In the genomic region with DNA sequence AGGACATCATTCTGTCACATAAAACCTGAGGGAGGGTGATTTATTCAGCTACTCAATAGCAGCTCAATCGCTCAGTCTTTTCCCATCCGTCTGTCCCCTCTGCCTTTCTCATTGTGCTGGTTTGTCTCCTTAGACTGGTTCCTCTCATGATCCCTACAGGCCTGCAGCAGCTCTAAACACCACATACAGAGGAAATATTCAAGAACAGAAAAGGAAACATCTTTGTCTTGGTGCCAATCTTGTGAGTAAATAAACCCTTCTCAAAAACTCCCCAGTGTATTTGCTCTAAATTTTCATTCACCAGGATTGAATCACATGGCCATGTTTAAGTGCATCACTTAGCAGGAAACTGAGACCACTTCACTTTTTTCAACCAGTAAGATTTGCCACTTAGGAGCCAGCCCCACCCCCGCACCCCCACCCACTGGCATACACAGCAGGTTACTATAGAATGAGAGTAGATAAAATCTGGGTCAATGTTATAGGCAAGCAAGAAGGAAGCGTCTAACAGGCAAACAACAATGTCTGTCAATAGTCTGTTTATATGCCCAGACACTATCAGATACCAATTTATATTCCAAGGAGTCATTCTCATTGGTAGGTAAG, we compare ENCODE assay signal across 1 cellular context.
TF ChIP-seq lines count a peak whose summit lies in the region.

No MANE protein-coding gene starts in this region.

TF ChIP-seq in WTC11, 78 proteins besides CTCF, POLR2A, EP300 and RAD21 (continued from another document):
- TF ChIP-seq KAT7 (CRISPR knock-in tag; IDR thresholded peaks at IDR 0.05; ENCODE audit: borderline replicate concordance) = no peak
- TF ChIP-seq NR2C2 (CRISPR knock-in tag; IDR thresholded peaks at IDR 0.05) = no peak
- no peak for TF ChIP-seq ZNF121 (CRISPR knock-in tag; IDR thresholded peaks at IDR 0.05)
- no peak for TF ChIP-seq FOXJ3 (CRISPR knock-in tag; IDR thresholded peaks at IDR 0.05; ENCODE audit: borderline replicate concordance)
- TF ChIP-seq EMX1 (CRISPR knock-in tag; IDR thresholded peaks at IDR 0.05) = no peak
- TF ChIP-seq ETV6 (CRISPR knock-in tag; IDR thresholded peaks at IDR 0.05) = no peak
- TF ChIP-seq, protein P1, sequence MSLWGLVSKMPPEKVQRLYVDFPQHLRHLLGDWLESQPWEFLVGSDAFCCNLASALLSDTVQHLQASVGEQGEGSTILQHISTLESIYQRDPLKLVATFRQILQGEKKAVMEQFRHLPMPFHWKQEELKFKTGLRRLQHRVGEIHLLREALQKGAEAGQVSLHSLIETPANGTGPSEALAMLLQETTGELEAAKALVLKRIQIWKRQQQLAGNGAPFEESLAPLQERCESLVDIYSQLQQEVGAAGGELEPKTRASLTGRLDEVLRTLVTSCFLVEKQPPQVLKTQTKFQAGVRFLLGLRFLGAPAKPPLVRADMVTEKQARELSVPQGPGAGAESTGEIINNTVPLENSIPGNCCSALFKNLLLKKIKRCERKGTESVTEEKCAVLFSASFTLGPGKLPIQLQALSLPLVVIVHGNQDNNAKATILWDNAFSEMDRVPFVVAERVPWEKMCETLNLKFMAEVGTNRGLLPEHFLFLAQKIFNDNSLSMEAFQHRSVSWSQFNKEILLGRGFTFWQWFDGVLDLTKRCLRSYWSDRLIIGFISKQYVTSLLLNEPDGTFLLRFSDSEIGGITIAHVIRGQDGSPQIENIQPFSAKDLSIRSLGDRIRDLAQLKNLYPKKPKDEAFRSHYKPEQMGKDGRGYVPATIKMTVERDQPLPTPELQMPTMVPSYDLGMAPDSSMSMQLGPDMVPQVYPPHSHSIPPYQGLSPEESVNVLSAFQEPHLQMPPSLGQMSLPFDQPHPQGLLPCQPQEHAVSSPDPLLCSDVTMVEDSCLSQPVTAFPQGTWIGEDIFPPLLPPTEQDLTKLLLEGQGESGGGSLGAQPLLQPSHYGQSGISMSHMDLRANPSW (CRISPR knock-in tag; conservative IDR thresholded peaks at IDR 0.05; ENCODE audit: low read depth) = no peak
- TF ChIP-seq, protein P2, sequence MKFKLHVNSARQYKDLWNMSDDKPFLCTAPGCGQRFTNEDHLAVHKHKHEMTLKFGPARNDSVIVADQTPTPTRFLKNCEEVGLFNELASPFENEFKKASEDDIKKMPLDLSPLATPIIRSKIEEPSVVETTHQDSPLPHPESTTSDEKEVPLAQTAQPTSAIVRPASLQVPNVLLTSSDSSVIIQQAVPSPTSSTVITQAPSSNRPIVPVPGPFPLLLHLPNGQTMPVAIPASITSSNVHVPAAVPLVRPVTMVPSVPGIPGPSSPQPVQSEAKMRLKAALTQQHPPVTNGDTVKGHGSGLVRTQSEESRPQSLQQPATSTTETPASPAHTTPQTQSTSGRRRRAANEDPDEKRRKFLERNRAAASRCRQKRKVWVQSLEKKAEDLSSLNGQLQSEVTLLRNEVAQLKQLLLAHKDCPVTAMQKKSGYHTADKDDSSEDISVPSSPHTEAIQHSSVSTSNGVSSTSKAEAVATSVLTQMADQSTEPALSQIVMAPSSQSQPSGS (CRISPR knock-in tag; IDR thresholded peaks at IDR 0.05; ENCODE audit: borderline replicate concordance, low read depth) = no peak
- TF ChIP-seq ATF1 (CRISPR knock-in tag; IDR thresholded peaks at IDR 0.05) = no peak
- TF ChIP-seq USF1 (CRISPR knock-in tag; IDR thresholded peaks at IDR 0.05) = no peak
- TF ChIP-seq NR3C1 (CRISPR knock-in tag; conservative IDR thresholded peaks at IDR 0.05; ENCODE audit: low read depth) = no peak
